Comparison of ENCODE assay signal across 27 cellular contexts in genomic region chr15:40349163-40349562, GRCh38. TPM values are rescaled to one million over a fixed set of nuclear protein-coding genes. Genes with fewer than 3 reads are reported as not detected.
A peak's percentile ranks its signal among the peaks of the same experiment; 100 is the strongest.
DNase-seq lines count a peak whose midpoint lies in the region; ATAC-seq, FAIRE-seq and TF ChIP-seq lines count a peak whose summit lies in the region.
"Had no signal": no experiment of that assay in that cellular context is flagged by ENCODE, and none has a peak within 500 bp of the region (broad histone marks: within the 10 kb centered on the region; RNA-seq: fewer than 3 reads in every experiment).

No MANE protein-coding gene starts in this region.

- H3K36me3 Mint-ChIP-seq in Caco-2 (ENCODE audit: insufficient read depth, unreplicated experiment), result no peaks in the 10 kb centered on the region
- peaks cover 2% of the 10 kb centered on the region for H3K36me3 Mint-ChIP-seq in memory B cell
- no peaks in the 10 kb centered on the region for H3K36me3 Mint-ChIP-seq in effector memory CD8-positive, alpha-beta T cell (ENCODE audit: insufficient read depth)

- no peak for ATAC-seq in memory B cell (ENCODE audit: low read depth)
- ATAC-seq in HG02970 (IDR thresholded peaks at IDR 0.05; ENCODE audit: low FRiP score, unreplicated experiment), result no peak
- no peak for ATAC-seq in effector memory CD8-positive, alpha-beta T cell (replicated peaks)
- ATAC-seq: HCT116, SK-N-SH treated with all-trans-retinoic acid at 6 μM for 48 hours had no signal

- no peaks in the 10 kb centered on the region for H3K9me3 Mint-ChIP-seq in Caco-2 (ENCODE audit: unreplicated experiment)
- no peaks in the 10 kb centered on the region for H3K9me3 Mint-ChIP-seq in memory B cell
- H3K9me3 Mint-ChIP-seq in effector memory CD8-positive, alpha-beta T cell, result no peaks in the 10 kb centered on the region
- H3K9me3 Mint-ChIP-seq: CD4-positive, alpha-beta T cell; IgD-negative memory B cell had no signal

- H3K27ac Mint-ChIP-seq in Caco-2 (ENCODE audit: unreplicated experiment) (peak overlapping the region; percentile 94), memory B cell (peak overlapping the region; percentile 24)
- no peak overlapping the region for H3K27ac Mint-ChIP-seq in effector memory CD8-positive, alpha-beta T cell
- H3K27ac Mint-ChIP-seq: CD4-positive, alpha-beta T cell; IgD-negative memory B cell had no signal

- POLR2A ChIA-PET in Caco-2 (lab: Charles Lee), result no interaction called here

- H3K36me3 ChIP-seq in Caco-2 (ENCODE audit: control insufficient read depth, insufficient read depth, low read length) (no peaks in the 10 kb centered on the region; the same call in 1 of the 2 replicates), small intestine (ENCODE audit: control insufficient read depth in 2 of 2, insufficient read depth in 2 of 2, low read length in 2 of 2) (peaks cover 0 to 7% of the 10 kb centered on the region in 2 donors)
- H3K36me3 ChIP-seq: BE2C had no signal

- H3K9me3 ChIP-seq in Caco-2 (no peaks in the 10 kb centered on the region), small intestine (ENCODE audit: control insufficient read depth, low read depth) (no peaks in the 10 kb centered on the region)
- H3K9me3 ChIP-seq: BE2C had no signal

- in situ Hi-C loops in ACHN (cut with HindIII; ENCODE audit: low pct_ligation_motif_present, low pct_unique_long_range_greater_than_20kb, low sequenced_read_pairs), result no loop called here

- 41 to 68% (median 59%) methylated on average over 5 of the region's 5 CpGs for WGBS in small intestine, 3 donors

- TF ChIP-seq CTCF in Caco-2 (IDR thresholded peaks at IDR 0.05; ENCODE audit: insufficient read depth in 1 of 2, low read depth in 1 of 2, low read length in 1 of 2, severe bottlenecking in 1 of 2, unreplicated experiment in 1 of 2), result no peak

- no peaks in the 10 kb centered on the region for H3K27me3 Mint-ChIP-seq in Caco-2 (ENCODE audit: insufficient read depth, unreplicated experiment)
- H3K27me3 Mint-ChIP-seq in memory B cell, result peaks cover 1% of the 10 kb centered on the region
- H3K27me3 Mint-ChIP-seq in effector memory CD8-positive, alpha-beta T cell, result peaks cover 3 to 4% of the 10 kb centered on the region in 2 donors
- H3K27me3 Mint-ChIP-seq: CD4-positive, alpha-beta T cell had no signal

- peaks cover 96% of the 10 kb centered on the region for H3K4me1 ChIP-seq in Caco-2
- H3K4me1 ChIP-seq in small intestine (ENCODE audit: control insufficient read depth in 2 of 2, insufficient read depth in 1 of 2, low read depth in 1 of 2, low read length in 1 of 2), result peaks cover 10% of the 10 kb centered on the region in 2 donors

- intact Hi-C loops in Caco-2 (cut with micrococcal nuclease; ENCODE audit: unreplicated experiment), result loop anchor here (1.0 to 10.0 kb wide), 3 partner anchors 33 to 156 kb away; partner anchors contain the start of genes IVD and KNSTRN

- DNase-seq in Caco-2 (peak; percentile 87 to 92), memory B cell (ENCODE audit: low spot score in 2 of 2) (no peak), small intestine (peak; percentile 87), GDM1 (lab: John Stamatoyannopoulos, UW) (no peak), ACHN (no peak)
- DNase-seq in effector memory CD8-positive, alpha-beta T cell, result no peak
- DNase-seq: BE2C; CD4-positive, alpha-beta T cell; COR-L47; DMS 273 treated with DMSO at 0.1 percent for 48 hours; DMS79 treated with DMSO at 0.1 percent for 48 hours; GOT3; MV-4-11; NCI-H1694; NCI-H446; NCI-H526; SHP77 treated with DMSO at 0.1 percent for 48 hours had no signal

- no TSS peak for BruUV-seq in Caco-2 (replicated peaks; lab: Mats Ljungman, UMichigan)

- H3K4me1 Mint-ChIP-seq in Caco-2 (ENCODE audit: low read depth, unreplicated experiment) (peaks cover 72% of the 10 kb centered on the region), memory B cell (no peaks in the 10 kb centered on the region)
- H3K4me1 Mint-ChIP-seq in effector memory CD8-positive, alpha-beta T cell (ENCODE audit: low read depth in 2 of 2), result peaks cover 0 to 2% of the 10 kb centered on the region in 2 donors

- H3K27ac ChIP-seq in small intestine (ENCODE audit: low read depth in 1 of 2, low read length in 1 of 2), result peak overlapping the region; percentile 97 to 99

- H3K4me3 Mint-ChIP-seq in Caco-2 (ENCODE audit: unreplicated experiment) (peak overlapping the region; percentile 39), memory B cell (no peak overlapping the region)
- no peak overlapping the region for H3K4me3 Mint-ChIP-seq in effector memory CD8-positive, alpha-beta T cell
- H3K4me3 Mint-ChIP-seq: CD4-positive, alpha-beta T cell; IgD-negative memory B cell had no signal

- CTCF ChIA-PET in Caco-2 (lab: Charles Lee), result no interaction called here

- FAIRE-seq in colon (lab: Jason Lieb, UNC) (peak; percentile 14), small intestine (lab: Jason Lieb, UNC) (no peak)
- FAIRE-seq: A204.1, GM12891 had no signal

- H3K27me3 ChIP-seq in Caco-2 (replicated peaks; ENCODE audit: control insufficient read depth, insufficient read depth, low read length), result no peaks in the 10 kb centered on the region
- H3K27me3 ChIP-seq in small intestine (ENCODE audit: control insufficient read depth in 2 of 2, insufficient read depth in 2 of 2, low read length in 2 of 2), result no peaks in the 10 kb centered on the region
- H3K27me3 ChIP-seq: BE2C had no signal

- H3K4me3 ChIP-seq in Caco-2 (ENCODE audit: low read depth, low read length), result no peak overlapping the region
- no peak overlapping the region for H3K4me3 ChIP-seq in small intestine (ENCODE audit: low read depth in 1 of 2, low read length in 2 of 2)

RNA-seq across cellular contexts. Expression of gene PHGR1, which starts 1.7 kb away (rescaled TPM):
- total RNA-seq in Caco-2 (2022), result 67.9 and 103 TPM in 2 replicates
- polyA plus RNA-seq in small intestine, result over 10,000 TPM in 2 of 3 donors, 1,000 to 10,000 TPM in 1; 4,043 to 32,483 (median 28,942) TPM
- total RNA-seq: CD4-positive, alpha-beta T cell; HT1080; M059J; OCI-LY7 had no signal
- polyA plus RNA-seq: IgD-negative memory B cell had no signal

RNA-seq across cellular contexts. Expression of gene CCDC9B, which starts 8.4 kb away (rescaled TPM):
- total RNA-seq in Caco-2 (2022), result 0.86 and 0.95 TPM in 2 replicates
- polyA plus RNA-seq in small intestine, result 1 to 10 TPM; 2.2 to 7.4 (median 2.7) TPM

RNA-seq across cellular contexts. Expression of gene DISP2, which starts 8.9 kb away (rescaled TPM):
- total RNA-seq in Caco-2 (2022), result 4.6 and 6.3 TPM in 2 replicates
- polyA plus RNA-seq in small intestine, result 10 to 100 TPM in 1 of 3 donors, 1 to 10 TPM in 2; 2.2 to 12.2 (median 3.4) TPM

RNA-seq across cellular contexts. Expression of gene INAFM2, which starts 25.7 kb away (rescaled TPM):
- total RNA-seq in Caco-2 (2022), result 13.4 and 15.4 TPM in 2 replicates
- 1 to 10 TPM; 4.7 to 7.6 (median 5.4) TPM for polyA plus RNA-seq in small intestine

RNA-seq across cellular contexts. Expression of gene KNSTRN, which starts 33.4 kb away (rescaled TPM):
- 67.5 and 74.7 TPM in 2 replicates for total RNA-seq in Caco-2 (2022)
- polyA plus RNA-seq in small intestine, result 10 to 100 TPM in 1 of 3 donors, 1 to 10 TPM in 2; 4.1 to 24.3 (median 5.6) TPM

Comparison
In these comparisons a context has a peak if more than half of its experiments do, and no peak if none do; other contexts are left out.
1. DNase-seq: peak in Caco-2 (2 of 2) and small intestine (single experiment); none in memory B cell (0 of 2), GDM1 (single experiment), effector memory CD8-positive, alpha-beta T cell (0 of 3) and ACHN (single experiment).
2. H3K27ac Mint-ChIP-seq: peak in Caco-2 (single experiment) and memory B cell (single experiment); none in effector memory CD8-positive, alpha-beta T cell (0 of 2).